ENCODE assay signal across 1 cellular context in the genomic region with DNA sequence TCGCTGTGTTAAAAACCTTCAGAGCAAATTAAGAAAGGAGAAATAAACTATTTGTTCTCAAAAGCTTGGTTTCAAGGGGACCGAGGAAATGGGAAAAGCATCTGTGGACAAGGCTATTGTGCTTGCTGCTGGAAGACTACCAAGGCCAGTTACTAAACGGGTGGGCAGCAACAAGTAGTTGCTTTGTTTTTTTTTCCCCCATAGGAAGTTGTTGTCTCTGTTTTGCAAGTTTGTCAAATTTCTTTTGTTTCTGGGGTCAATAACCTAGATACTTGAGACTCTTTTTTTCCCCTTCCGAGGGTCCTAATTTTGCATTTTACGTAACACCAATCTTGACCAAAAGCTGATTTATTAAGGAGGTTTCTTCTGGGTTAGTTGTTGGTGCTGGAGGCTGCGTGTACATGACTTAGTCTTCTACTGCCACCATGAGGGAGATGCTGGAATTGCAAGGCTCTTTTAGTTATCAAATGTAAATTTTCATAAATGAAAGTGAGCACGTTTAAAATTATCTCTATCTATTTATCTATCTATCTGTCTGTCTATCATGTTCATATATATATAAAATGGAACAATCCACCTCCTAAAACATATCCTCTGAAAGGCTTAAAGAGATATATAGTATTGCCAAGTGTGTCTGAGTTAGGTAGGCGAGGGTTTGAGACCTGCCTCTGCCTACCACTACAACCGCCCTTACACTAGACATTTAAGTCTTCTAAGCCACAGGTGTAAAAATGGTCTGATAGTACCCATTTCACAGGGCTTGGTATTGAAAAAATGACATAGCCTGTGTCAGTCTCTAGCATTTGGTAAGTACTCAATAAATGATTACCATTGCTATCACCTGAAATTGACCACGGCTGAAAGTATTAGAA.
A peak's percentile ranks its signal among the peaks of the same experiment; 100 is the strongest.
TF ChIP-seq lines count a peak whose summit lies in the region.

No MANE protein-coding gene starts in this region.

TF ChIP-seq in GM12878, 131 proteins besides CTCF, POLR2A, EP300 and RAD21 (continued from another document and continues in another):
- TF ChIP-seq, protein P1, sequence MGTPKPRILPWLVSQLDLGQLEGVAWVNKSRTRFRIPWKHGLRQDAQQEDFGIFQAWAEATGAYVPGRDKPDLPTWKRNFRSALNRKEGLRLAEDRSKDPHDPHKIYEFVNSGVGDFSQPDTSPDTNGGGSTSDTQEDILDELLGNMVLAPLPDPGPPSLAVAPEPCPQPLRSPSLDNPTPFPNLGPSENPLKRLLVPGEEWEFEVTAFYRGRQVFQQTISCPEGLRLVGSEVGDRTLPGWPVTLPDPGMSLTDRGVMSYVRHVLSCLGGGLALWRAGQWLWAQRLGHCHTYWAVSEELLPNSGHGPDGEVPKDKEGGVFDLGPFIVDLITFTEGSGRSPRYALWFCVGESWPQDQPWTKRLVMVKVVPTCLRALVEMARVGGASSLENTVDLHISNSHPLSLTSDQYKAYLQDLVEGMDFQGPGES (IDR thresholded peaks at IDR 0.05) = no peak
- TF ChIP-seq MEF2B (IDR thresholded peaks at IDR 0.05; ENCODE audit: partially characterized antibody, poor library complexity, severe bottlenecking) (no peak), JUNB (IDR thresholded peaks at IDR 0.05) (no peak), YY1 (IDR thresholded peaks at IDR 0.05; ENCODE audit: low read depth, low read length) (0 out of 2 replicates have a peak, but pooled peaks have one; percentile 44), SP1 (IDR thresholded peaks at IDR 0.05; ENCODE audit: low read depth, low read length) (no peak), RB1 (IDR thresholded peaks at IDR 0.05; ENCODE audit: borderline replicate concordance) (no peak), ZNF622 (IDR thresholded peaks at IDR 0.05) (no peak), SRF (IDR thresholded peaks at IDR 0.05; ENCODE audit: low read depth in 2 of 2, low read length in 2 of 2) (no peak), SPI1 (IDR thresholded peaks at IDR 0.05; ENCODE audit: borderline replicate concordance, insufficient read depth, low read depth, low read length) (no peak), NRF1 (conservative IDR thresholded peaks at IDR 0.05; ENCODE audit: low read depth, low read length) (no peak), POU2F2 (IDR thresholded peaks at IDR 0.05; ENCODE audit: borderline replicate concordance, low read depth, low read length) (no peak), POLR2AphosphoS5 (IDR thresholded peaks at IDR 0.05; ENCODE audit: low read length) (no peak), SREBF2 (IDR thresholded peaks at IDR 0.05; ENCODE audit: low read length) (no peak), TARDBP (IDR thresholded peaks at IDR 0.05; ENCODE audit: borderline replicate concordance) (no peak), RFX5 (IDR thresholded peaks at IDR 0.05; ENCODE audit: low read depth, low read length) (no peak), ATF7 (IDR thresholded peaks at IDR 0.05; ENCODE audit: low read depth) (no peak), SUPT20H (IDR thresholded peaks at IDR 0.05; ENCODE audit: borderline replicate concordance, control insufficient read depth, low read depth, low read length) (no peak), POLR2AphosphoS2 (IDR thresholded peaks at IDR 0.05; ENCODE audit: low read depth, low read length) (no peak), DPF2 (IDR thresholded peaks at IDR 0.05) (no peak), ZZZ3 (IDR thresholded peaks at IDR 0.05; ENCODE audit: control insufficient read depth, insufficient read length, low read depth) (no peak), PAX5 (IDR thresholded peaks at IDR 0.05; ENCODE audit: borderline replicate concordance, low read depth, low read length) (no peak), CEBPB (IDR thresholded peaks at IDR 0.05; ENCODE audit: borderline replicate concordance in 1 of 2, low read depth in 2 of 2, low read length in 2 of 2) (no peak), RCOR1 (conservative IDR thresholded peaks at IDR 0.05; ENCODE audit: low read depth, low read length) (no peak), RAD51 (IDR thresholded peaks at IDR 0.05) (no peak), FOXM1 (IDR thresholded peaks at IDR 0.05; ENCODE audit: low read depth, low read length) (0 out of 2 replicates have a peak, but pooled peaks have one; percentile 34), HDAC6 (IDR thresholded peaks at IDR 0.05; ENCODE audit: unreplicated experiment) (no peak), SMARCA5 (IDR thresholded peaks at IDR 0.05) (no peak), SIX5 (IDR thresholded peaks at IDR 0.05; ENCODE audit: low read depth, low read length, severe bottlenecking) (no peak), IKZF1 (conservative IDR thresholded peaks at IDR 0.05) (no peak), BMI1 (IDR thresholded peaks at IDR 0.05; ENCODE audit: borderline replicate concordance) (no peak), HDAC2 (IDR thresholded peaks at IDR 0.05) (no peak)
- TF ChIP-seq, protein P2, sequence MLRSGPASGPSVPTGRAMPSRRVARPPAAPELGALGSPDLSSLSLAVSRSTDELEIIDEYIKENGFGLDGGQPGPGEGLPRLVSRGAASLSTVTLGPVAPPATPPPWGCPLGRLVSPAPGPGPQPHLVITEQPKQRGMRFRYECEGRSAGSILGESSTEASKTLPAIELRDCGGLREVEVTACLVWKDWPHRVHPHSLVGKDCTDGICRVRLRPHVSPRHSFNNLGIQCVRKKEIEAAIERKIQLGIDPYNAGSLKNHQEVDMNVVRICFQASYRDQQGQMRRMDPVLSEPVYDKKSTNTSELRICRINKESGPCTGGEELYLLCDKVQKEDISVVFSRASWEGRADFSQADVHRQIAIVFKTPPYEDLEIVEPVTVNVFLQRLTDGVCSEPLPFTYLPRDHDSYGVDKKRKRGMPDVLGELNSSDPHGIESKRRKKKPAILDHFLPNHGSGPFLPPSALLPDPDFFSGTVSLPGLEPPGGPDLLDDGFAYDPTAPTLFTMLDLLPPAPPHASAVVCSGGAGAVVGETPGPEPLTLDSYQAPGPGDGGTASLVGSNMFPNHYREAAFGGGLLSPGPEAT (IDR thresholded peaks at IDR 0.05; ENCODE audit: low read depth) = no peak
- TF ChIP-seq, protein P3, sequence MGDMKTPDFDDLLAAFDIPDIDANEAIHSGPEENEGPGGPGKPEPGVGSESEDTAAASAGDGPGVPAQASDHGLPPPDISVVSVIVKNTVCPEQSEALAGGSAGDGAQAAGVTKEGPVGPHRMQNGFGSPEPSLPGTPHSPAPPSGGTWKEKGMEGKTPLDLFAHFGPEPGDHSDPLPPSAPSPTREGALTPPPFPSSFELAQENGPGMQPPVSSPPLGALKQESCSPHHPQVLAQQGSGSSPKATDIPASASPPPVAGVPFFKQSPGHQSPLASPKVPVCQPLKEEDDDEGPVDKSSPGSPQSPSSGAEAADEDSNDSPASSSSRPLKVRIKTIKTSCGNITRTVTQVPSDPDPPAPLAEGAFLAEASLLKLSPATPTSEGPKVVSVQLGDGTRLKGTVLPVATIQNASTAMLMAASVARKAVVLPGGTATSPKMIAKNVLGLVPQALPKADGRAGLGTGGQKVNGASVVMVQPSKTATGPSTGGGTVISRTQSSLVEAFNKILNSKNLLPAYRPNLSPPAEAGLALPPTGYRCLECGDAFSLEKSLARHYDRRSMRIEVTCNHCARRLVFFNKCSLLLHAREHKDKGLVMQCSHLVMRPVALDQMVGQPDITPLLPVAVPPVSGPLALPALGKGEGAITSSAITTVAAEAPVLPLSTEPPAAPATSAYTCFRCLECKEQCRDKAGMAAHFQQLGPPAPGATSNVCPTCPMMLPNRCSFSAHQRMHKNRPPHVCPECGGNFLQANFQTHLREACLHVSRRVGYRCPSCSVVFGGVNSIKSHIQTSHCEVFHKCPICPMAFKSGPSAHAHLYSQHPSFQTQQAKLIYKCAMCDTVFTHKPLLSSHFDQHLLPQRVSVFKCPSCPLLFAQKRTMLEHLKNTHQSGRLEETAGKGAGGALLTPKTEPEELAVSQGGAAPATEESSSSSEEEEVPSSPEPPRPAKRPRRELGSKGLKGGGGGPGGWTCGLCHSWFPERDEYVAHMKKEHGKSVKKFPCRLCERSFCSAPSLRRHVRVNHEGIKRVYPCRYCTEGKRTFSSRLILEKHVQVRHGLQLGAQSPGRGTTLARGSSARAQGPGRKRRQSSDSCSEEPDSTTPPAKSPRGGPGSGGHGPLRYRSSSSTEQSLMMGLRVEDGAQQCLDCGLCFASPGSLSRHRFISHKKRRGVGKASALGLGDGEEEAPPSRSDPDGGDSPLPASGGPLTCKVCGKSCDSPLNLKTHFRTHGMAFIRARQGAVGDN (IDR thresholded peaks at IDR 0.05) = no peak
- TF ChIP-seq, protein P4, sequence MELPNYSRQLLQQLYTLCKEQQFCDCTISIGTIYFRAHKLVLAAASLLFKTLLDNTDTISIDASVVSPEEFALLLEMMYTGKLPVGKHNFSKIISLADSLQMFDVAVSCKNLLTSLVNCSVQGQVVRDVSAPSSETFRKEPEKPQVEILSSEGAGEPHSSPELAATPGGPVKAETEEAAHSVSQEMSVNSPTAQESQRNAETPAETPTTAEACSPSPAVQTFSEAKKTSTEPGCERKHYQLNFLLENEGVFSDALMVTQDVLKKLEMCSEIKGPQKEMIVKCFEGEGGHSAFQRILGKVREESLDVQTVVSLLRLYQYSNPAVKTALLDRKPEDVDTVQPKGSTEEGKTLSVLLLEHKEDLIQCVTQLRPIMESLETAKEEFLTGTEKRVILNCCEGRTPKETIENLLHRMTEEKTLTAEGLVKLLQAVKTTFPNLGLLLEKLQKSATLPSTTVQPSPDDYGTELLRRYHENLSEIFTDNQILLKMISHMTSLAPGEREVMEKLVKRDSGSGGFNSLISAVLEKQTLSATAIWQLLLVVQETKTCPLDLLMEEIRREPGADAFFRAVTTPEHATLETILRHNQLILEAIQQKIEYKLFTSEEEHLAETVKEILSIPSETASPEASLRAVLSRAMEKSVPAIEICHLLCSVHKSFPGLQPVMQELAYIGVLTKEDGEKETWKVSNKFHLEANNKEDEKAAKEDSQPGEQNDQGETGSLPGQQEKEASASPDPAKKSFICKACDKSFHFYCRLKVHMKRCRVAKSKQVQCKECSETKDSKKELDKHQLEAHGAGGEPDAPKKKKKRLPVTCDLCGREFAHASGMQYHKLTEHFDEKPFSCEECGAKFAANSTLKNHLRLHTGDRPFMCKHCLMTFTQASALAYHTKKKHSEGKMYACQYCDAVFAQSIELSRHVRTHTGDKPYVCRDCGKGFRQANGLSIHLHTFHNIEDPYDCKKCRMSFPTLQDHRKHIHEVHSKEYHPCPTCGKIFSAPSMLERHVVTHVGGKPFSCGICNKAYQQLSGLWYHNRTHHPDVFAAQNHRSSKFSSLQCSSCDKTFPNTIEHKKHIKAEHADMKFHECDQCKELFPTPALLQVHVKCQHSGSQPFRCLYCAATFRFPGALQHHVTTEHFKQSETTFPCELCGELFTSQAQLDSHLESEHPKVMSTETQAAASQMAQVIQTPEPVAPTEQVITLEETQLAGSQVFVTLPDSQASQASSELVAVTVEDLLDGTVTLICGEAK (IDR thresholded peaks at IDR 0.05; ENCODE audit: borderline replicate concordance) = no peak
- TF ChIP-seq, protein P5, sequence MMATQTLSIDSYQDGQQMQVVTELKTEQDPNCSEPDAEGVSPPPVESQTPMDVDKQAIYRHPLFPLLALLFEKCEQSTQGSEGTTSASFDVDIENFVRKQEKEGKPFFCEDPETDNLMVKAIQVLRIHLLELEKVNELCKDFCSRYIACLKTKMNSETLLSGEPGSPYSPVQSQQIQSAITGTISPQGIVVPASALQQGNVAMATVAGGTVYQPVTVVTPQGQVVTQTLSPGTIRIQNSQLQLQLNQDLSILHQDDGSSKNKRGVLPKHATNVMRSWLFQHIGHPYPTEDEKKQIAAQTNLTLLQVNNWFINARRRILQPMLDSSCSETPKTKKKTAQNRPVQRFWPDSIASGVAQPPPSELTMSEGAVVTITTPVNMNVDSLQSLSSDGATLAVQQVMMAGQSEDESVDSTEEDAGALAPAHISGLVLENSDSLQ (IDR thresholded peaks at IDR 0.05) = 0 out of 2 replicates have a peak, but pooled peaks have one; percentile 5
- TF ChIP-seq, protein P6, sequence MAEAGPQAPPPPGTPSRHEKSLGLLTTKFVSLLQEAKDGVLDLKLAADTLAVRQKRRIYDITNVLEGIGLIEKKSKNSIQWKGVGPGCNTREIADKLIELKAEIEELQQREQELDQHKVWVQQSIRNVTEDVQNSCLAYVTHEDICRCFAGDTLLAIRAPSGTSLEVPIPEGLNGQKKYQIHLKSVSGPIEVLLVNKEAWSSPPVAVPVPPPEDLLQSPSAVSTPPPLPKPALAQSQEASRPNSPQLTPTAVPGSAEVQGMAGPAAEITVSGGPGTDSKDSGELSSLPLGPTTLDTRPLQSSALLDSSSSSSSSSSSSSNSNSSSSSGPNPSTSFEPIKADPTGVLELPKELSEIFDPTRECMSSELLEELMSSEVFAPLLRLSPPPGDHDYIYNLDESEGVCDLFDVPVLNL (IDR thresholded peaks at IDR 0.05; ENCODE audit: low read depth, low read length) = no peak
- TF ChIP-seq, protein P7, sequence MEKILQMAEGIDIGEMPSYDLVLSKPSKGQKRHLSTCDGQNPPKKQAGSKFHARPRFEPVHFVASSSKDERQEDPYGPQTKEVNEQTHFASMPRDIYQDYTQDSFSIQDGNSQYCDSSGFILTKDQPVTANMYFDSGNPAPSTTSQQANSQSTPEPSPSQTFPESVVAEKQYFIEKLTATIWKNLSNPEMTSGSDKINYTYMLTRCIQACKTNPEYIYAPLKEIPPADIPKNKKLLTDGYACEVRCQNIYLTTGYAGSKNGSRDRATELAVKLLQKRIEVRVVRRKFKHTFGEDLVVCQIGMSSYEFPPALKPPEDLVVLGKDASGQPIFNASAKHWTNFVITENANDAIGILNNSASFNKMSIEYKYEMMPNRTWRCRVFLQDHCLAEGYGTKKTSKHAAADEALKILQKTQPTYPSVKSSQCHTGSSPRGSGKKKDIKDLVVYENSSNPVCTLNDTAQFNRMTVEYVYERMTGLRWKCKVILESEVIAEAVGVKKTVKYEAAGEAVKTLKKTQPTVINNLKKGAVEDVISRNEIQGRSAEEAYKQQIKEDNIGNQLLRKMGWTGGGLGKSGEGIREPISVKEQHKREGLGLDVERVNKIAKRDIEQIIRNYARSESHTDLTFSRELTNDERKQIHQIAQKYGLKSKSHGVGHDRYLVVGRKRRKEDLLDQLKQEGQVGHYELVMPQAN (conservative IDR thresholded peaks at IDR 0.05) = no peak
- TF ChIP-seq, protein P8, sequence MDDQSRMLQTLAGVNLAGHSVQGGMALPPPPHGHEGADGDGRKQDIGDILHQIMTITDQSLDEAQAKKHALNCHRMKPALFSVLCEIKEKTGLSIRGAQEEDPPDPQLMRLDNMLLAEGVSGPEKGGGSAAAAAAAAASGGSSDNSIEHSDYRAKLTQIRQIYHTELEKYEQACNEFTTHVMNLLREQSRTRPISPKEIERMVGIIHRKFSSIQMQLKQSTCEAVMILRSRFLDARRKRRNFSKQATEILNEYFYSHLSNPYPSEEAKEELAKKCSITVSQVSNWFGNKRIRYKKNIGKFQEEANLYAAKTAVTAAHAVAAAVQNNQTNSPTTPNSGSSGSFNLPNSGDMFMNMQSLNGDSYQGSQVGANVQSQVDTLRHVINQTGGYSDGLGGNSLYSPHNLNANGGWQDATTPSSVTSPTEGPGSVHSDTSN (IDR thresholded peaks at IDR 0.05; ENCODE audit: insufficient replicate concordance, low read depth, low read length) = no peak
- TF ChIP-seq, protein P9, sequence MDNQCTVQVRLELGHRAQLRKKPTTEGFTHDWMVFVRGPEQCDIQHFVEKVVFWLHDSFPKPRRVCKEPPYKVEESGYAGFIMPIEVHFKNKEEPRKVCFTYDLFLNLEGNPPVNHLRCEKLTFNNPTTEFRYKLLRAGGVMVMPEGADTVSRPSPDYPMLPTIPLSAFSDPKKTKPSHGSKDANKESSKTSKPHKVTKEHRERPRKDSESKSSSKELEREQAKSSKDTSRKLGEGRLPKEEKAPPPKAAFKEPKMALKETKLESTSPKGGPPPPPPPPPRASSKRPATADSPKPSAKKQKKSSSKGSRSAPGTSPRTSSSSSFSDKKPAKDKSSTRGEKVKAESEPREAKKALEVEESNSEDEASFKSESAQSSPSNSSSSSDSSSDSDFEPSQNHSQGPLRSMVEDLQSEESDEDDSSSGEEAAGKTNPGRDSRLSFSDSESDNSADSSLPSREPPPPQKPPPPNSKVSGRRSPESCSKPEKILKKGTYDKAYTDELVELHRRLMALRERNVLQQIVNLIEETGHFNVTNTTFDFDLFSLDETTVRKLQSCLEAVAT (IDR thresholded peaks at IDR 0.05) = 0 out of 2 replicates have a peak, but pooled peaks have one; percentile 32
